Comparison of ENCODE assay signal across 24 cellular contexts in genomic region chrX:79719568-79720231, GRCh38.
"Had no signal": no experiment of that assay in that cellular context is flagged by ENCODE, and none has a peak within 500 bp of the region (broad histone marks: within the 10 kb centered on the region; RNA-seq: fewer than 3 reads in every experiment).

No MANE protein-coding gene starts in this region.

- DNase-seq: activated B cell treated with CpG ODN at 0.5 μM for 24 hours; activated CD4-positive, alpha-beta memory T cell treated with anti-CD3 and anti-CD28 coated beads for 36 hours; activated CD4-positive, alpha-beta T cell treated with anti-CD3 and anti-CD28 coated beads for 4 hours; activated naive CD4-positive, alpha-beta T cell treated with Interleukin-2 at 50 U/mL for 16 hours; activated naive CD8-positive, alpha-beta T cell treated with anti-CD3 and anti-CD28 coated beads for 36 hours; activated T-cell treated with anti-CD3 and anti-CD28 coated beads, Interleukin-2, amount 50 U/mL, for 48 hours; amniotic stem cell; colonic mucosa; dorsolateral prefrontal cortex; gastrocnemius medialis; hippocampal formation; kidney glomerular epithelial cell; left ventricle myocardium superior; mammary epithelial cell; naive thymus-derived CD8-positive, alpha-beta T cell; retina; stimulated activated CD4-positive, alpha-beta T cell treated with anti-CD3 and anti-CD28 coated beads, Interleukin-2, amount 100 ng/mL, for 48 hours; stimulated activated CD8-positive, alpha-beta memory T cell treated with anti-CD3 and anti-CD28 coated beads, Interleukin-4, amount 100 ng/mL, for 48 hours; stimulated activated naive B cell treated with anti-CD40 and anti-IgM and Interleukin-4, amounts not matched to agents 10 μg/mL and 1 μg/mL and 100 μg/mL, for 72 hours; trophoblast cell had no signal

- H3K4me3 Mint-ChIP-seq: activated B cell treated with CpG ODN at 0.5 μM for 24 hours; activated CD4-positive, alpha-beta memory T cell treated with anti-CD3 and anti-CD28 coated beads for 36 hours; activated naive CD8-positive, alpha-beta T cell treated with anti-CD3 and anti-CD28 coated beads for 36 hours; mesothelial cell of epicardium; naive thymus-derived CD8-positive, alpha-beta T cell; neural progenitor cell; stimulated activated naive B cell treated with anti-CD40 and anti-IgM and Interleukin-4, amounts not matched to agents 10 μg/mL and 1 μg/mL and 100 μg/mL, for 72 hours had no signal

- H3K36me3 Mint-ChIP-seq: activated CD4-positive, alpha-beta memory T cell treated with anti-CD3 and anti-CD28 coated beads for 36 hours; activated naive CD8-positive, alpha-beta T cell treated with anti-CD3 and anti-CD28 coated beads for 36 hours; mesothelial cell of epicardium; naive thymus-derived CD8-positive, alpha-beta T cell; neural progenitor cell; stimulated activated naive B cell treated with anti-CD40 and anti-IgM and Interleukin-4, amounts not matched to agents 10 μg/mL and 1 μg/mL and 100 μg/mL, for 72 hours had no signal

- ATAC-seq: gastrocnemius medialis; left ventricle myocardium superior; naive thymus-derived CD8-positive, alpha-beta T cell; stimulated activated naive B cell treated with anti-CD40 and anti-IgM and Interleukin-4, amounts not matched to agents 10 μg/mL and 1 μg/mL and 100 μg/mL, for 72 hours had no signal

- H3K4me1 Mint-ChIP-seq: activated B cell treated with CpG ODN at 0.5 μM for 24 hours; activated naive CD8-positive, alpha-beta T cell treated with anti-CD3 and anti-CD28 coated beads for 36 hours; mesothelial cell of epicardium; naive thymus-derived CD8-positive, alpha-beta T cell; neural progenitor cell; stimulated activated naive B cell treated with anti-CD40 and anti-IgM and Interleukin-4, amounts not matched to agents 10 μg/mL and 1 μg/mL and 100 μg/mL, for 72 hours had no signal

- H3K27me3 Mint-ChIP-seq: activated B cell treated with CpG ODN at 0.5 μM for 24 hours; activated CD4-positive, alpha-beta memory T cell treated with anti-CD3 and anti-CD28 coated beads for 36 hours; activated naive CD8-positive, alpha-beta T cell treated with anti-CD3 and anti-CD28 coated beads for 36 hours; naive thymus-derived CD8-positive, alpha-beta T cell; stimulated activated naive B cell treated with anti-CD40 and anti-IgM and Interleukin-4, amounts not matched to agents 10 μg/mL and 1 μg/mL and 100 μg/mL, for 72 hours had no signal

- H3K4me3 ChIP-seq: colonic mucosa, dorsolateral prefrontal cortex, esophagus muscularis mucosa, gastrocnemius medialis, neural progenitor cell, vagina had no signal

- H3K27ac Mint-ChIP-seq: activated B cell treated with CpG ODN at 0.5 μM for 24 hours; activated CD4-positive, alpha-beta memory T cell treated with anti-CD3 and anti-CD28 coated beads for 36 hours; activated naive CD8-positive, alpha-beta T cell treated with anti-CD3 and anti-CD28 coated beads for 36 hours; mesothelial cell of epicardium; naive thymus-derived CD8-positive, alpha-beta T cell; neural progenitor cell; stimulated activated naive B cell treated with anti-CD40 and anti-IgM and Interleukin-4, amounts not matched to agents 10 μg/mL and 1 μg/mL and 100 μg/mL, for 72 hours had no signal

- H3K9me3 Mint-ChIP-seq: activated B cell treated with CpG ODN at 0.5 μM for 24 hours; activated CD4-positive, alpha-beta memory T cell treated with anti-CD3 and anti-CD28 coated beads for 36 hours; activated naive CD8-positive, alpha-beta T cell treated with anti-CD3 and anti-CD28 coated beads for 36 hours; neural progenitor cell had no signal
